Comparison of ENCODE assay signal across 8 cellular contexts in the genomic region with DNA sequence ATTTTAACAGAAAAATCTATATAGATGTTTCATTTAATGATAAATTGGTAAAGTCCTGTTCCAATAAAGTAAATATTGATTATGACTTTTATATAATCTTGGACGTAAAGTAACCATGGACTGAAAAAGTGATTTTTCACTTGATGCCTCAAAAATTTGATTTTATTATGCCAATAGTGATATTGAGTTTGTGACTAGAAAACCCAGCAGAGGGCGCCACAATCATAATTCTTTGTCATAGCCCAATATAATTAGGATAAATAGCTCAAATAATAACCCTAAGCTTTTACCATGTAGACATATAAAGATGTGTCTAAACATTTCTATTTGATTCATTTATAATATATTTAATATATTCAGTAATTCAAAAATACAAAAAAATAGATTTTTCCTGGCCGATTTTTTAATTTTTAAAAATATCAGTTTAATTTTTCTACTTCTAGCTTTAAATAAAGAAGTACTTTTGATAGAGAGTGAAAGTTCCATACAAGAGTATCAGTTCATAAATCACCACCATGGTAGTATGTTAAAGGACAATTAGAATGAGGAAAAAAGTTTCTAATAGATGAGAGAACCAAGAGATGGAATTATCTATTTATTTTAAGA.
A peak's percentile ranks its signal among the peaks of the same experiment; 100 is the strongest.
DNase-seq lines count a peak whose midpoint lies in the region; ATAC-seq and TF ChIP-seq lines count a peak whose summit lies in the region.

No MANE protein-coding gene starts in this region.

- POLR2A ChIA-PET in GM10248 (lab: Yijun Ruan, JAX), result no interaction called here

- no peak overlapping the region for H3K27ac ChIP-seq in 22Rv1

- DNase-seq in GM10248 (ENCODE audit: extremely low spot score) (no peak), NCI-H345 (lab: John Stamatoyannopoulos, UW) (peak; percentile 50), fibroblast of the conjunctiva (ENCODE audit: low read depth) (peak; percentile 16), retina (peak; percentile 6), epidermal melanocyte (ENCODE audit: insufficient read length, low spot score) (no peak)
- peak; percentile 72 for DNase-seq in activated CD8-positive, alpha-beta memory T cell treated with anti-CD3 and anti-CD28 coated beads for 24 hours

- peak; percentile 63 for TF ChIP-seq CTCF in 22Rv1 (IDR thresholded peaks at IDR 0.05)
- peak; percentile 48 for TF ChIP-seq CTCF in GM10248 (IDR thresholded peaks at IDR 0.05; ENCODE audit: control extremely low read depth, extremely low read depth, low read depth, missing control alignments)

- CTCF ChIA-PET in GM10248 (lab: Yijun Ruan, JAX), result interaction anchor here (0.6 to 7.0 kb wide), 19 partner anchors 9 to 582 kb away, joined by 3 to 70 read pairs (median 3); a partner anchor contains a TSS

- no peak for ATAC-seq in GM19328 (IDR thresholded peaks at IDR 0.05; ENCODE audit: unreplicated experiment)

Comparison
In these comparisons a context has a peak if more than half of its experiments do, and no peak if none do; other contexts are left out.
1. DNase-seq: peak in NCI-H345 (single experiment), activated CD8-positive, alpha-beta memory T cell treated with anti-CD3 and anti-CD28 coated beads for 24 hours (single experiment), fibroblast of the conjunctiva (single experiment) and retina (single experiment); none in GM10248 (single experiment) and epidermal melanocyte (single experiment).